In the genomic region with DNA sequence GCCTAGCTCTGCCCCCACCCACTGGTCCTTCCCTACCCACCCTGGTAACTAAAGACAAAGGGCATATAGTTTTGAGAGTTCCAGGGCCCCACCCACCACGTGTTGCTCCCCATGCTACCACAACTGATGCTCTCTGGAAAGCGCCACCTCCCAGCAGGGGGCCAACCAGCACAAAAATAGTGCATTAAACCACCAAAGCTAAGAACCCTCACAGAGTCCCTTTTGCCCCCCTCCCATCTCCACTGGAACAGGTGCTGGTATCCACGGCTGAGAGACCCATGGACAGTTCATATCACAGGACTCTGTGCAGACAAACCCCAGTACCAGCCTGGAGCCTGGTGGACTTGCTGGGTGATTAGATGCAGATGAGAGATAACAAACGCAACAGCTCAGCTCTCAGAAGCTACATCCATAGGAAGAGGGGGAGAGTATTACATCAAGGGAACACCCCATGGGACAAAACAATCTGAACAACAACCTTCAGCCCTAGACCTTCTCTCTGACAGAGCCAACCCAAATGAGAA, we compare ENCODE assay signal across 24 cellular contexts.
"Had no signal": no experiment of that assay in that cellular context is flagged by ENCODE, and none has a peak within 500 bp of the region (broad histone marks: within the 10 kb centered on the region; RNA-seq: fewer than 3 reads in every experiment).

No MANE protein-coding gene starts in this region.

- DNase-seq: MV-4-11; NCI-H1048; NCI-H1105; NCI-H1417; NCI-H1436 treated with DMSO at 0.1 percent for 48 hours; NCI-H1694; NCI-H187 treated with DMSO at 0.1 percent for 48 hours; NCI-H2029 treated with DMSO at 0.1 percent for 48 hours; NCI-H2171 treated with DMSO at 0.1 percent for 48 hours; NCI-H345; NCI-H446 treated with DMSO at 0.1 percent for 48 hours; NCI-H524 treated with DMSO at 0.1 percent for 48 hours; NCI-H69; NCI-H774; NK-92 treated with Interleukin-12 subunit alpha and Interleukin-12 subunit beta, amount 100 ng/mL, for 24 hours; PC-3; SHP77; T-helper 1 cell had no signal

- FAIRE-seq: HTR-8/SVneo, K562 had no signal

- ATAC-seq: K562, Panc1, PC-3 had no signal

- H3K4me3 ChIP-seq: K562, SK-N-MC had no signal

- H3K27ac ChIP-seq: HL-60, RWPE1, SK-N-MC had no signal
